8 cellular contexts compared by ENCODE assay signal in genomic region chr4:107931775-107932321, GRCh38. TPM values are rescaled to one million over a fixed set of nuclear protein-coding genes. Genes with fewer than 3 reads are reported as not detected.
DNase-seq lines count a peak whose midpoint lies in the region; ATAC-seq and TF ChIP-seq lines count a peak whose summit lies in the region.

No MANE protein-coding gene starts in this region.

- peak; percentile 21 to 33 (median 28) for ATAC-seq in T-cell (replicated peaks in 1 of 4)
- peak; percentile 34 to 35 for ATAC-seq in stimulated activated naive B cell treated with anti-CD40 and anti-IgM and Interleukin-4, amounts not matched to agents 10 μg/mL and 1 μg/mL and 100 μg/mL, for 72 hours (replicated peaks)

- H3K4me1 Mint-ChIP-seq in HFFc6 (ENCODE audit: low read depth), result peaks cover 46% of the 10 kb centered on the region
- peaks cover 33 to 48% (median 46%) of the 10 kb centered on the region in 3 donors for H3K4me1 Mint-ChIP-seq in T-cell
- H3K4me1 Mint-ChIP-seq in stimulated activated naive B cell treated with anti-CD40 and anti-IgM and Interleukin-4, amounts not matched to agents 10 μg/mL and 1 μg/mL and 100 μg/mL, for 72 hours, result peaks cover 25 to 48% of the 10 kb centered on the region in 2 donors

- H3K23ac ChIP-seq in mesendoderm (ENCODE audit: low read length), result peak overlapping the region; percentile 29

- dilution Hi-C loops in mammary epithelial cell (cut with HindIII; ENCODE audit: low sequenced_read_pairs), result no loop called here

- H3K27ac Mint-ChIP-seq in HFFc6 (peak overlapping the region; percentile 61), T-cell (peak overlapping the region in 1 of 2 donors; percentile 65)
- H3K27ac Mint-ChIP-seq in stimulated activated naive B cell treated with anti-CD40 and anti-IgM and Interleukin-4, amounts not matched to agents 10 μg/mL and 1 μg/mL and 100 μg/mL, for 72 hours, result peak overlapping the region; percentile 87

- intact Hi-C loops in mammary epithelial cell (cut with micrococcal nuclease), result loop anchor here (1.0 to 10.0 kb wide), 5 partner anchors 19 to 643 kb away; partner anchors contain the start of gene HADH

- no peaks in the 10 kb centered on the region for H3K79me2 ChIP-seq in mammary epithelial cell (ENCODE audit: insufficient read depth, low read length)
- H3K79me2 ChIP-seq in mesendoderm (ENCODE audit: control insufficient read depth, insufficient read depth, low read length), result no peaks in the 10 kb centered on the region

- H3K18ac ChIP-seq in mesendoderm (ENCODE audit: low read length), result no peak overlapping the region

- H2BK5ac ChIP-seq in mesendoderm (ENCODE audit: low read length), result no peak overlapping the region

- POLR2A ChIA-PET in T-cell (lab: Charles Lee), result no interaction called here

- no peak overlapping the region for H3K27ac ChIP-seq in mammary epithelial cell (ENCODE audit: insufficient read depth, low read depth, low read length)
- no peak overlapping the region for H3K27ac ChIP-seq in mesendoderm (ENCODE audit: low read depth, low read length)

- H3K9me3 ChIP-seq in mammary epithelial cell (replicated peaks; ENCODE audit: insufficient read depth, low read length), result no peaks in the 10 kb centered on the region

- peaks cover 6% of the 10 kb centered on the region for H3K36me3 Mint-ChIP-seq in HFFc6 (ENCODE audit: low read depth)
- H3K36me3 Mint-ChIP-seq in T-cell, result peaks cover 4% of the 10 kb centered on the region
- H3K36me3 Mint-ChIP-seq in stimulated activated naive B cell treated with anti-CD40 and anti-IgM and Interleukin-4, amounts not matched to agents 10 μg/mL and 1 μg/mL and 100 μg/mL, for 72 hours, result no peaks in the 10 kb centered on the region

- H2BK120ac ChIP-seq in mesendoderm (ENCODE audit: low read depth, low read length), result no peak overlapping the region

- H3K4me3 Mint-ChIP-seq in HFFc6, result peak overlapping the region; percentile 89
- peak overlapping the region; percentile 85 to 93 (median 86) for H3K4me3 Mint-ChIP-seq in T-cell
- H3K4me3 Mint-ChIP-seq in stimulated activated naive B cell treated with anti-CD40 and anti-IgM and Interleukin-4, amounts not matched to agents 10 μg/mL and 1 μg/mL and 100 μg/mL, for 72 hours, result peak overlapping the region; percentile 89 to 96

- peak overlapping the region; percentile 86 for H2AFZ ChIP-seq in mammary epithelial cell (ENCODE audit: low read depth, low read length)

- H3K4me2 ChIP-seq in mammary epithelial cell (ENCODE audit: insufficient read depth, low read depth, low read length) (peak overlapping the region; percentile 98), mesendoderm (ENCODE audit: low read length) (peak overlapping the region; percentile 69)

- H3K36me3 ChIP-seq in mammary epithelial cell (ENCODE audit: insufficient read depth, low read length) (no peaks in the 10 kb centered on the region), mesendoderm (ENCODE audit: control insufficient read depth, insufficient read depth, low read length) (no peaks in the 10 kb centered on the region)

- no peak overlapping the region for H3K4ac ChIP-seq in mesendoderm (ENCODE audit: low read depth, low read length)

- peak; percentile 1 for DNase-seq in Daoy (ENCODE audit: low read depth)
- DNase-seq in HFFc6, result no peak
- DNase-seq in T-cell, result peak in 20 of 34 experiments; percentile 1 to 35 (median 8)
- no peak for DNase-seq in mammary epithelial cell
- no peak for DNase-seq in mesendoderm
- peak; percentile 13 for DNase-seq in stimulated activated naive B cell treated with anti-CD40 and anti-IgM and Interleukin-4, amounts not matched to agents 10 μg/mL and 1 μg/mL and 100 μg/mL, for 72 hours
- no peak for DNase-seq in cerebellar nuclear complex (lab: John Stamatoyannopoulos, UW)
- DNase-seq in HuH-7 (ENCODE audit: low spot score), result no peak

- H3K27me3 Mint-ChIP-seq in HFFc6 (ENCODE audit: insufficient read depth) (no peaks in the 10 kb centered on the region), T-cell (no peaks in the 10 kb centered on the region)
- H3K27me3 Mint-ChIP-seq in stimulated activated naive B cell treated with anti-CD40 and anti-IgM and Interleukin-4, amounts not matched to agents 10 μg/mL and 1 μg/mL and 100 μg/mL, for 72 hours, result no peaks in the 10 kb centered on the region

- in situ Hi-C loops in mammary epithelial cell (cut with MboI; ENCODE audit: low sequenced_read_pairs in 2 of 2), result no loop called here

- BruUV-seq in mammary epithelial cell (replicated peaks; lab: Mats Ljungman, UMichigan), result no TSS peak

- H3K4me1 ChIP-seq in mammary epithelial cell (ENCODE audit: insufficient read depth, low read length) (peaks cover 24% of the 10 kb centered on the region), mesendoderm (ENCODE audit: control insufficient read depth, low read depth, low read length) (no peaks in the 10 kb centered on the region)

- H3K4me3 ChIP-seq in mammary epithelial cell (replicated peaks in 1 of 3; ENCODE audit: insufficient read depth in 1 of 3, low read depth in 2 of 3, low read length in 3 of 3), result peak overlapping the region; percentile 52 to 78 (median 66)
- H3K4me3 ChIP-seq in mesendoderm (ENCODE audit: low read length), result peak overlapping the region; percentile 29

- no peaks in the 10 kb centered on the region for H3K9me3 Mint-ChIP-seq in HFFc6
- no peaks in the 10 kb centered on the region for H3K9me3 Mint-ChIP-seq in T-cell
- H3K9me3 Mint-ChIP-seq in stimulated activated naive B cell treated with anti-CD40 and anti-IgM and Interleukin-4, amounts not matched to agents 10 μg/mL and 1 μg/mL and 100 μg/mL, for 72 hours, result no peaks in the 10 kb centered on the region

- H4K8ac ChIP-seq in mesendoderm (ENCODE audit: low read depth, low read length), result no peak overlapping the region

- H3K9ac ChIP-seq in mammary epithelial cell (ENCODE audit: insufficient read depth, low read length), result peak overlapping the region; percentile 35
- H3K9ac ChIP-seq in mesendoderm (ENCODE audit: low read length), result peak overlapping the region; percentile 69

- TF ChIP-seq CTCF in HFFc6 (IDR thresholded peaks at IDR 0.05) (no peak; the same call in 1 of the 2 replicates), mammary epithelial cell (conservative IDR thresholded peaks at IDR 0.05 in 1 of 2, IDR thresholded peaks at IDR 0.05 in 1 of 2; ENCODE audit: extremely low read depth in 1 of 2, insufficient read depth in 1 of 2, low read depth in 1 of 2, low read length in 2 of 2) (no peak)

- 0% methylated on average over 19 of the region's 45 CpGs for WGBS in mammary epithelial cell (ENCODE audit: low coverage, missing lambda C conversion rate)
- no CpG with 5 or more reads among the region's 45 CpGs for WGBS in mesendoderm (ENCODE audit: extremely low coverage, insufficient coverage, low lambda C conversion rate)

- H3K27me3 ChIP-seq in mammary epithelial cell (ENCODE audit: insufficient read depth, low read length), result no peaks in the 10 kb centered on the region
- H3K27me3 ChIP-seq in mesendoderm (ENCODE audit: insufficient read depth, low read length, poor library complexity), result peaks cover 1% of the 10 kb centered on the region

- peak overlapping the region; percentile 69 for H3K56ac ChIP-seq in mesendoderm (ENCODE audit: low read length)

- CTCF ChIA-PET in T-cell (lab: Charles Lee) (interaction anchor here in 1 of 2 donors (0.5 kb wide), 1 partner anchor 1883 kb away, joined by 3 read pairs; the partner anchor contains the start of gene GAR1), mammary epithelial cell (lab: Charles Lee; ENCODE audit: low non-redundant PET) (no interaction called here)

- H4K20me1 ChIP-seq in mammary epithelial cell (ENCODE audit: insufficient read depth, low read length), result no peaks in the 10 kb centered on the region

- H2AK5ac ChIP-seq in mesendoderm (ENCODE audit: low read length), result no peak overlapping the region

- H3K79me1 ChIP-seq in mesendoderm (ENCODE audit: low read length), result no peaks in the 10 kb centered on the region

- H2BK15ac ChIP-seq in mesendoderm (replicated peaks; ENCODE audit: low read depth), result no peak overlapping the region

- H4K5ac ChIP-seq in mesendoderm (ENCODE audit: low read length), result no peak overlapping the region

RNA-seq across cellular contexts. Expression of gene CYP2U1, which starts 0.5 kb away (rescaled TPM):
- total RNA-seq in Daoy (2014; rRNA removed; shearing (Covaris generic)), result 2.1 and 2.9 TPM in 2 replicates
- 10 to 100 TPM; 17.7 to 25.5 (median 21.7) TPM for total RNA-seq in HFFc6 (2021; fragmentation: NEBNext Ultra II Directional; extraction: Animal tissue kit (Norgen Biotek cat#: 25700))
- total RNA-seq in T-cell, result 1 to 10 TPM; 3.3 to 7.8 (median 5.8) TPM
- total RNA-seq in mammary epithelial cell, result 10 to 100 TPM in 1 of 2 donors, 1 to 10 TPM in 1; 7.5 to 30.7 TPM
- 2.8 TPM for polyA plus RNA-seq in mammary epithelial cell
- polyA minus RNA-seq in mammary epithelial cell, result 1.4 TPM
- polyA plus RNA-seq in mesendoderm (2013, experiment 1 of 2), result 1.4 TPM
- polyA plus RNA-seq in mesendoderm (2013, experiment 2 of 2), result 1.3 TPM

RNA-seq across cellular contexts. Expression of gene HADH, which starts 57.8 kb away (rescaled TPM):
- total RNA-seq in Daoy (2014; rRNA removed; shearing (Covaris generic)), result 3.8 and 5.3 TPM in 2 replicates
- total RNA-seq in HFFc6 (2021; fragmentation: NEBNext Ultra II Directional; extraction: Animal tissue kit (Norgen Biotek cat#: 25700)), result 10 to 100 TPM; 28.9 to 35.5 (median 32.8) TPM
- total RNA-seq in T-cell (10 to 100 TPM; 14.2 to 25.0 (median 17.8) TPM), mammary epithelial cell (10 to 100 TPM; 48.6 to 65.2 TPM)
- polyA plus RNA-seq in mammary epithelial cell, result 42.9 TPM
- polyA minus RNA-seq in mammary epithelial cell, result 41.5 TPM
- 37.3 TPM for polyA plus RNA-seq in mesendoderm (2013, experiment 1 of 2)
- polyA plus RNA-seq in mesendoderm (2013, experiment 2 of 2), result 36.6 TPM

Comparison
In these comparisons a context has a peak if more than half of its experiments do, and no peak if none do; other contexts are left out.
1. DNase-seq: peak in Daoy (single experiment), T-cell (20 of 34) and stimulated activated naive B cell treated with anti-CD40 and anti-IgM and Interleukin-4, amounts not matched to agents 10 μg/mL and 1 μg/mL and 100 μg/mL, for 72 hours (single experiment); none in HFFc6 (single experiment), mammary epithelial cell (single experiment), mesendoderm (single experiment), cerebellar nuclear complex (0 of 2) and HuH-7 (single experiment).
2. Peak in every context shown above with its lines, with median percentiles within 50 percentile points of each other: H3K4me3 Mint-ChIP-seq.